8 cellular contexts compared by ENCODE assay signal in genomic region chr6:33276581-33276863, GRCh38. TPM values are rescaled to one million over a fixed set of nuclear protein-coding genes. Genes with fewer than 3 reads are reported as not detected.
DNase-seq lines count a peak whose midpoint lies in the region; FAIRE-seq and TF ChIP-seq lines count a peak whose summit lies in the region.

No MANE protein-coding gene starts in this region.

- no peak overlapping the region for H4K91ac ChIP-seq in H1 (replicated peaks; ENCODE audit: insufficient read length, low read length)

- peaks cover 22% of the 10 kb centered on the region for H3K23me2 ChIP-seq in H1 (ENCODE audit: low read depth, low read length)

- H2AFZ ChIP-seq in H1 (ENCODE audit: low read length) (no peak overlapping the region), neural progenitor cell (replicated peaks) (no peak overlapping the region)

- H3K23ac ChIP-seq in H1 (ENCODE audit: insufficient read length) = no peak overlapping the region

- no peak for TF ChIP-seq CTCF in NB4 (IDR thresholded peaks at IDR 0.05; ENCODE audit: low read depth, low read length)
- no peak for TF ChIP-seq CTCF in H1 (IDR thresholded peaks at IDR 0.05; ENCODE audit: control extremely low read depth in 1 of 3, insufficient read depth in 1 of 3, low read depth in 1 of 3, low read length in 3 of 3)
- TF ChIP-seq CTCF in neural progenitor cell (IDR thresholded peaks at IDR 0.05) = no peak

- TF ChIP-seq EP300 in H1 (IDR thresholded peaks at IDR 0.05; ENCODE audit: borderline replicate concordance in 1 of 2, low read depth in 2 of 2, low read length in 2 of 2) = no peak

- no peaks in the 10 kb centered on the region for H3K27me3 ChIP-seq in BLaER1 treated with 17β-estradiol and CSF1 and Interleukin-3, amounts not matched to agents 10 nM and 100 nM
- H3K27me3 ChIP-seq in H1 (replicated peaks in 1 of 4; ENCODE audit: control insufficient read depth in 3 of 4, extremely low read depth in 1 of 4, insufficient read depth in 3 of 4, low read length in 3 of 4) (no peaks in the 10 kb centered on the region), neural progenitor cell (no peaks in the 10 kb centered on the region)

- H2BK20ac ChIP-seq in H1 (ENCODE audit: low read length) = no peak overlapping the region

- DNase-seq in NB4 (ENCODE audit: low read depth) (no peak), H1 (ENCODE audit: low read depth in 1 of 2, low spot score in 2 of 2) (no peak), neural progenitor cell (ENCODE audit: low spot score) (no peak), middle frontal gyrus (ENCODE audit: extremely low spot score, low spot score) (no peak), H54 (ENCODE audit: insufficient read length, low spot score) (no peak), kidney glomerular epithelial cell (lab: John Stamatoyannopoulos, UW) (no peak), NCI-H748 treated with DMSO at 0.1 percent for 48 hours (lab: John Stamatoyannopoulos, UW) (no peak)

- no peak overlapping the region for H2BK120ac ChIP-seq in H1 (replicated peaks; ENCODE audit: low read depth, low read length)

- H3K9ac ChIP-seq in BLaER1 treated with 17β-estradiol and CSF1 and Interleukin-3, amounts not matched to agents 10 nM and 100 nM = peak overlapping the region; percentile 83 to 99 (median 95)
- H3K9ac ChIP-seq in H1 (replicated peaks in 1 of 4; ENCODE audit: extremely low read depth in 1 of 4, low read depth in 3 of 4, low read length in 3 of 4) (peak overlapping the region in 3 of 4 experiments; percentile 41 to 59 (median 49); a peak in 5 of 7 replicates), neural progenitor cell (no peak overlapping the region)

- H3K36me3 ChIP-seq in BLaER1 treated with 17β-estradiol and CSF1 and Interleukin-3, amounts not matched to agents 10 nM and 100 nM = peaks cover 58 to 81% (median 74%) of the 10 kb centered on the region in 11 experiments
- H3K36me3 ChIP-seq in H1 (ENCODE audit: control insufficient read depth in 2 of 4, insufficient read depth in 4 of 4, low read length in 3 of 4) = peaks cover 16 to 48% (median 40%) of the 10 kb centered on the region in 4 experiments; a peak in 7 of 8 replicates
- H3K36me3 ChIP-seq in neural progenitor cell = peaks cover 8% of the 10 kb centered on the region

- CTCF ChIA-PET in H1 (lab: Charles Lee; ENCODE audit: partially characterized antibody) = interaction anchor here (0.6 to 8.0 kb wide), 6 partner anchors 14 to 340 kb away, joined by 3 to 81 read pairs (median 12); partner anchors contain the start of genes PFDN6, RGL2, TAPBP and WDR46

- H3K9me3 Mint-ChIP-seq in neural progenitor cell = no peaks in the 10 kb centered on the region

- peaks cover 24% of the 10 kb centered on the region for H3K36me3 Mint-ChIP-seq in neural progenitor cell

- H3K4me3 ChIP-seq in BLaER1 treated with 17β-estradiol and CSF1 and Interleukin-3, amounts not matched to agents 10 nM and 100 nM = peak overlapping the region; percentile 69 to 92 (median 86)
- peak overlapping the region; percentile 94 for H3K4me3 ChIP-seq in NB4 (ENCODE audit: low read depth, low read length)
- H3K4me3 ChIP-seq in H1 (ENCODE audit: extremely low read depth in 1 of 4, insufficient read depth in 2 of 4, low read depth in 3 of 4, low read length in 4 of 4) = peak overlapping the region; percentile 52 to 81 (median 59)
- peak overlapping the region; percentile 57 for H3K4me3 ChIP-seq in neural progenitor cell

- peaks cover 35 to 89% (median 79%) of the 10 kb centered on the region in 11 experiments; a peak in 21 of 22 replicates for H4K20me1 ChIP-seq in BLaER1 treated with 17β-estradiol and CSF1 and Interleukin-3, amounts not matched to agents 10 nM and 100 nM
- H4K20me1 ChIP-seq in H1 (replicated peaks in 1 of 2; ENCODE audit: control insufficient read depth in 1 of 2, insufficient read depth in 2 of 2, low read length in 2 of 2) (peaks cover 13 to 19% of the 10 kb centered on the region in 2 experiments), neural progenitor cell (ENCODE audit: low read depth) (peaks cover 68% of the 10 kb centered on the region)

- no peak overlapping the region for H4K5ac ChIP-seq in H1 (ENCODE audit: insufficient read length, low read depth, low read length)

- POLR2A ChIA-PET in H1 (lab: Charles Lee; ENCODE audit: partially characterized antibody) = interaction anchor here (0.6 to 12.0 kb wide), 35 partner anchors 8 to 417 kb away, joined by 3 to 337 read pairs (median 5); partner anchors contain the start of genes CUTA, HSD17B8, PFDN6 and RGL2

- H3K27me3 Mint-ChIP-seq in neural progenitor cell (ENCODE audit: insufficient read depth, low read depth) = peaks cover 7% of the 10 kb centered on the region

- H4K8ac ChIP-seq in H1 (ENCODE audit: extremely low read depth, insufficient read depth, low read length) = no peak overlapping the region

- H3K18ac ChIP-seq in H1 (ENCODE audit: extremely low read depth, low read length) = no peak overlapping the region

- no peak overlapping the region for H3K4ac ChIP-seq in H1 (replicated peaks; ENCODE audit: insufficient read length, low read depth, low read length)

- no peak overlapping the region for H2BK15ac ChIP-seq in H1 (ENCODE audit: low read length)

- no peak for FAIRE-seq in H1 (lab: Jason Lieb, UNC)
- no peak for FAIRE-seq in H54 (lab: Jason Lieb, UNC)

- H3K4me1 ChIP-seq in BLaER1 treated with 17β-estradiol and CSF1 and Interleukin-3, amounts not matched to agents 10 nM and 100 nM = peaks cover 71 to 82% (median 77%) of the 10 kb centered on the region in 10 experiments
- peaks cover 3 to 35% (median 12%) of the 10 kb centered on the region in 4 experiments for H3K4me1 ChIP-seq in H1 (replicated peaks in 1 of 4; ENCODE audit: control insufficient read depth in 3 of 4, insufficient read depth in 4 of 4, low read length in 3 of 4)
- peaks cover 42% of the 10 kb centered on the region for H3K4me1 ChIP-seq in neural progenitor cell

- H2BK5ac ChIP-seq in H1 (ENCODE audit: low read depth, low read length) = 0 out of 2 replicates have a peak overlapping the region, but pooled peaks have one; percentile 79

- H3K4me2 ChIP-seq in BLaER1 treated with 17β-estradiol and CSF1 and Interleukin-3, amounts not matched to agents 10 nM and 100 nM = peak overlapping the region; percentile 90 to 99 (median 97)
- peak overlapping the region; percentile 86 to 96 for H3K4me2 ChIP-seq in H1 (ENCODE audit: insufficient read depth in 1 of 2, low read depth in 2 of 2, low read length in 2 of 2)
- H3K4me2 ChIP-seq in neural progenitor cell = peak overlapping the region; percentile 98

- peak overlapping the region; percentile 78 to 99 (median 84) for H3K27ac ChIP-seq in BLaER1 treated with 17β-estradiol and CSF1 and Interleukin-3, amounts not matched to agents 10 nM and 100 nM
- H3K27ac ChIP-seq in H1 (ENCODE audit: low read depth, low read length) (no peak overlapping the region; the same call in 1 of the 2 replicates), neural progenitor cell (peak overlapping the region; percentile 23)

- no peak overlapping the region for H3K56ac ChIP-seq in H1 (replicated peaks; ENCODE audit: insufficient read length, low read depth, low read length)

- no peak overlapping the region for H3K14ac ChIP-seq in H1 (ENCODE audit: insufficient read length)

- peaks cover 6% of the 10 kb centered on the region; the same call in 1 of the 2 replicates for H3K79me1 ChIP-seq in H1 (ENCODE audit: low read depth, low read length)

- H2BK12ac ChIP-seq in H1 (ENCODE audit: low read depth, low read length) = no peak overlapping the region

- peaks cover 45% of the 10 kb centered on the region for H3K4me1 Mint-ChIP-seq in neural progenitor cell

- H2AK5ac ChIP-seq in H1 (ENCODE audit: low read depth, low read length) = no peak overlapping the region

- H3K9me3 ChIP-seq in BLaER1 treated with 17β-estradiol and CSF1 and Interleukin-3, amounts not matched to agents 10 nM and 100 nM (replicated peaks in 1 of 11) = no peaks in the 10 kb centered on the region
- H3K9me3 ChIP-seq in H1 (ENCODE audit: insufficient read depth in 2 of 2, low read depth in 1 of 2, low read length in 1 of 2) = no peaks in the 10 kb centered on the region
- H3K9me3 ChIP-seq in neural progenitor cell (ENCODE audit: low read depth) = no peaks in the 10 kb centered on the region

- H3K27ac Mint-ChIP-seq in neural progenitor cell = peak overlapping the region; percentile 32

- H3K4me3 Mint-ChIP-seq in neural progenitor cell = peak overlapping the region; percentile 86

- peaks cover 69% of the 10 kb centered on the region for H3F3A ChIP-seq in neural progenitor cell (ENCODE audit: low read depth)

- H3K79me2 ChIP-seq in H1 (ENCODE audit: control insufficient read depth in 1 of 2, insufficient read depth in 2 of 2, low read length in 2 of 2) (peaks cover 26 to 35% of the 10 kb centered on the region in 2 experiments), neural progenitor cell (ENCODE audit: low read depth) (peaks cover 42% of the 10 kb centered on the region)

- TF ChIP-seq POLR2A in NB4 (IDR thresholded peaks at IDR 0.05; ENCODE audit: extremely low read depth, insufficient read length) (no peak), H1 (IDR thresholded peaks at IDR 0.05; ENCODE audit: control extremely low read depth in 1 of 2, low read depth in 2 of 2, low read length in 2 of 2) (no peak; a peak in 1 of 3 replicates), H54 (IDR thresholded peaks at IDR 0.05; ENCODE audit: low read depth, low read length) (no peak)

- TF ChIP-seq RAD21 in H1 (IDR thresholded peaks at IDR 0.05 in 1 of 2, conservative IDR thresholded peaks at IDR 0.05 in 1 of 2; ENCODE audit: low read depth in 2 of 2, low read length in 2 of 2) = no peak

RNA-seq across cellular contexts. Expression of gene B3GALT4, which starts 0.4 kb away (rescaled TPM):
- 3.0 and 4.2 TPM in 2 replicates for total RNA-seq in H1 (2021; fragmentation: NEBNext Ultra II Directional; extraction: Animal tissue kit (Norgen Biotek cat#: 25700))
- polyA plus RNA-seq in H1 (2011; rRNA removed) = 2.2 and 3.2 TPM in 2 replicates
- polyA plus RNA-seq in H1 (2011; cell fraction: cytosol; rRNA removed) = 2.2 TPM
- polyA plus RNA-seq in H1 (2011; cell fraction: nucleus; rRNA removed) = 3.3 TPM
- 1.9 to 2.4 TPM (median 2.1 TPM) in 4 replicates for polyA plus RNA-seq in H1 (2012, experiment 1 of 2)
- polyA plus RNA-seq in H1 (2012, experiment 2 of 2) = 1.9 TPM
- polyA plus RNA-seq in H1 (2013, experiment 1 of 2) = 1.8 TPM
- 1.6 TPM for polyA plus RNA-seq in H1 (2013, experiment 2 of 2)
- polyA minus RNA-seq in H1 (2011; rRNA and poly(A)+ RNA removed) = 2.4 and 2.7 TPM in 2 replicates
- polyA minus RNA-seq in H1 (2011; cell fraction: cytosol; rRNA and poly(A)+ RNA removed) = 3.4 TPM
- 13.2 TPM for polyA minus RNA-seq in H1 (2011; cell fraction: nucleus; rRNA and poly(A)+ RNA removed)
- total RNA-seq in neural progenitor cell (ENCODE audit: low replicate concordance) = 1.1 and 2.1 TPM in 2 replicates

RNA-seq across cellular contexts. Expression of gene RPS18, which starts 4.6 kb away (rescaled TPM):
- total RNA-seq in H1 (2021; fragmentation: NEBNext Ultra II Directional; extraction: Animal tissue kit (Norgen Biotek cat#: 25700)) = 2,791 and 2,796 TPM in 2 replicates
- 4,466 and 7,099 TPM in 2 replicates for polyA plus RNA-seq in H1 (2011; rRNA removed)
- polyA plus RNA-seq in H1 (2011; cell fraction: cytosol; rRNA removed) = 7,733 TPM
- polyA plus RNA-seq in H1 (2011; cell fraction: nucleus; rRNA removed) = 3,457 TPM
- 3,300 to 7,487 TPM (median 6,391 TPM) in 4 replicates for polyA plus RNA-seq in H1 (2012, experiment 1 of 2)
- polyA plus RNA-seq in H1 (2012, experiment 2 of 2) = 4,408 TPM
- polyA plus RNA-seq in H1 (2013, experiment 1 of 2) = 7,766 TPM
- 7,882 TPM for polyA plus RNA-seq in H1 (2013, experiment 2 of 2)
- 2,102 and 2,497 TPM in 2 replicates for polyA minus RNA-seq in H1 (2011; rRNA and poly(A)+ RNA removed)
- polyA minus RNA-seq in H1 (2011; cell fraction: cytosol; rRNA and poly(A)+ RNA removed) = 906 TPM
- polyA minus RNA-seq in H1 (2011; cell fraction: nucleus; rRNA and poly(A)+ RNA removed) = 873 TPM
- total RNA-seq in neural progenitor cell (ENCODE audit: low replicate concordance) = 4,188 and 4,663 TPM in 2 replicates

RNA-seq across cellular contexts. Expression of gene VPS52, which starts 4.8 kb away (rescaled TPM):
- total RNA-seq in H1 (2021; fragmentation: NEBNext Ultra II Directional; extraction: Animal tissue kit (Norgen Biotek cat#: 25700)) = 35.0 and 36.5 TPM in 2 replicates
- 86.3 and 89.7 TPM in 2 replicates for polyA plus RNA-seq in H1 (2011; rRNA removed)
- 59.2 TPM for polyA plus RNA-seq in H1 (2011; cell fraction: cytosol; rRNA removed)
- polyA plus RNA-seq in H1 (2011; cell fraction: nucleus; rRNA removed) = 180 TPM
- polyA plus RNA-seq in H1 (2012, experiment 1 of 2) = 37.9 to 44.1 TPM (median 43.2 TPM) in 4 replicates
- 35.8 TPM for polyA plus RNA-seq in H1 (2012, experiment 2 of 2)
- polyA plus RNA-seq in H1 (2013, experiment 1 of 2) = 41.3 TPM
- 37.9 TPM for polyA plus RNA-seq in H1 (2013, experiment 2 of 2)
- 97.9 and 120 TPM in 2 replicates for polyA minus RNA-seq in H1 (2011; rRNA and poly(A)+ RNA removed)
- polyA minus RNA-seq in H1 (2011; cell fraction: cytosol; rRNA and poly(A)+ RNA removed) = 33.8 TPM
- 77.5 TPM for polyA minus RNA-seq in H1 (2011; cell fraction: nucleus; rRNA and poly(A)+ RNA removed)
- 28.7 and 38.4 TPM in 2 replicates for total RNA-seq in neural progenitor cell (ENCODE audit: low replicate concordance)

RNA-seq across cellular contexts. Expression of gene WDR46, which starts 12.5 kb away (rescaled TPM):
- 91.0 and 99.4 TPM in 2 replicates for total RNA-seq in H1 (2021; fragmentation: NEBNext Ultra II Directional; extraction: Animal tissue kit (Norgen Biotek cat#: 25700))
- 69.7 and 71.3 TPM in 2 replicates for polyA plus RNA-seq in H1 (2011; rRNA removed)
- polyA plus RNA-seq in H1 (2011; cell fraction: cytosol; rRNA removed) = 78.1 TPM
- 118 TPM for polyA plus RNA-seq in H1 (2011; cell fraction: nucleus; rRNA removed)
- polyA plus RNA-seq in H1 (2012, experiment 1 of 2) = 79.6 to 117 TPM (median 101 TPM) in 4 replicates
- polyA plus RNA-seq in H1 (2012, experiment 2 of 2) = 79.5 TPM
- 99.8 TPM for polyA plus RNA-seq in H1 (2013, experiment 1 of 2)
- 97.1 TPM for polyA plus RNA-seq in H1 (2013, experiment 2 of 2)
- polyA minus RNA-seq in H1 (2011; rRNA and poly(A)+ RNA removed) = 102 and 111 TPM in 2 replicates
- 82.9 TPM for polyA minus RNA-seq in H1 (2011; cell fraction: cytosol; rRNA and poly(A)+ RNA removed)
- polyA minus RNA-seq in H1 (2011; cell fraction: nucleus; rRNA and poly(A)+ RNA removed) = 56.9 TPM
- 31.1 and 43.5 TPM in 2 replicates for total RNA-seq in neural progenitor cell (ENCODE audit: low replicate concordance)

RNA-seq across cellular contexts. Expression of gene PFDN6, which starts 12.9 kb away (rescaled TPM):
- 93.3 and 95.7 TPM in 2 replicates for total RNA-seq in H1 (2021; fragmentation: NEBNext Ultra II Directional; extraction: Animal tissue kit (Norgen Biotek cat#: 25700))
- polyA plus RNA-seq in H1 (2011; rRNA removed) = 32.0 and 33.5 TPM in 2 replicates
- polyA plus RNA-seq in H1 (2011; cell fraction: cytosol; rRNA removed) = 71.5 TPM
- polyA plus RNA-seq in H1 (2011; cell fraction: nucleus; rRNA removed) = 51.7 TPM
- 122 to 163 TPM (median 157 TPM) in 4 replicates for polyA plus RNA-seq in H1 (2012, experiment 1 of 2)
- polyA plus RNA-seq in H1 (2012, experiment 2 of 2) = 109 TPM
- 69.3 TPM for polyA plus RNA-seq in H1 (2013, experiment 1 of 2)
- 75.8 TPM for polyA plus RNA-seq in H1 (2013, experiment 2 of 2)
- 16.3 and 18.6 TPM in 2 replicates for polyA minus RNA-seq in H1 (2011; rRNA and poly(A)+ RNA removed)
- 22.9 TPM for polyA minus RNA-seq in H1 (2011; cell fraction: cytosol; rRNA and poly(A)+ RNA removed)
- 23.2 TPM for polyA minus RNA-seq in H1 (2011; cell fraction: nucleus; rRNA and poly(A)+ RNA removed)
- total RNA-seq in neural progenitor cell (ENCODE audit: low replicate concordance) = 35.6 and 54.5 TPM in 2 replicates
